ENCODE assay signal across 1 cellular context in genomic region chr3:73484656-73485248, GRCh38.
TF ChIP-seq lines count a peak whose summit lies in the region.

No MANE protein-coding gene starts in this region.

TF ChIP-seq in GM23338, 12 proteins besides CTCF, POLR2A, EP300 and RAD21 (continued from another document):
- TF ChIP-seq STAT1 (IDR thresholded peaks at IDR 0.05; ENCODE audit: unreplicated experiment), result no peak
